ENCODE assay signal across 20 cellular contexts in genomic region chr22:49203863-49204598, GRCh38.
DNase-seq lines count a peak whose midpoint lies in the region; ATAC-seq and TF ChIP-seq lines count a peak whose summit lies in the region.
"Had no signal": no experiment of that assay in that cellular context is flagged by ENCODE, and none has a peak within 500 bp of the region (broad histone marks: within the 10 kb centered on the region; RNA-seq: fewer than 3 reads in every experiment).

No MANE protein-coding gene starts in this region.

- H3K36me3 ChIP-seq in heart right ventricle: no peaks in the 10 kb centered on the region

- peak; percentile 61 for DNase-seq in cardiac septum (ENCODE audit: low spot score)
- DNase-seq in heart right ventricle: no peak
- peak; percentile 40 for DNase-seq in coronary artery (ENCODE audit: low spot score)
- peak; percentile 64 for DNase-seq in osteocyte (ENCODE audit: extremely low spot score, unreplicated experiment)
- peak; percentile 37 for DNase-seq in ureter (ENCODE audit: low spot score)
- no peak for DNase-seq in NCI-H2196 treated with DMSO at 0.1 percent for 48 hours (lab: John Stamatoyannopoulos, UW; ENCODE audit: unreplicated experiment)
- no peak for DNase-seq in iPS-NIHi7 (ENCODE audit: extremely low spot score)
- DNase-seq: ACHN; activated CD4-positive, alpha-beta memory T cell treated with anti-CD3 and anti-CD28 coated beads for 36 hours; DMS53; effector CD4-positive, alpha-beta T cell; NCI-H1105 treated with DMSO at 0.1 percent for 48 hours; NCI-H1930; NCI-H526 treated with DMSO at 0.1 percent for 48 hours; SHP77 treated with DMSO at 0.1 percent for 48 hours; stimulated activated naive CD4-positive, alpha-beta T cell treated with Interleukin-2 at 50 U/mL for 16 hours; T-helper 9 cell had no signal

- no peak overlapping the region for H3K27ac Mint-ChIP-seq in osteocyte (ENCODE audit: unreplicated experiment)
- H3K27ac Mint-ChIP-seq: activated CD4-positive, alpha-beta memory T cell treated with anti-CD3 and anti-CD28 coated beads for 36 hours had no signal

- no peak overlapping the region for H3K4me3 Mint-ChIP-seq in osteocyte (ENCODE audit: unreplicated experiment)
- H3K4me3 Mint-ChIP-seq: activated CD4-positive, alpha-beta memory T cell treated with anti-CD3 and anti-CD28 coated beads for 36 hours had no signal

- no peak for ATAC-seq in heart right ventricle
- ATAC-seq: body of pancreas had no signal

- 84% methylated on average over 31 of the region's 31 CpGs for whole genome bisulfite sequencing in heart right ventricle, 2 donors

- no peak for TF ChIP-seq CTCF in heart right ventricle (IDR thresholded peaks at IDR 0.05)
- no peak for TF ChIP-seq CTCF in coronary artery (IDR thresholded peaks at IDR 0.05)
- no peak for TF ChIP-seq CTCF in osteocyte (IDR thresholded peaks at IDR 0.05)

- H3K9me3 ChIP-seq in heart right ventricle: no peaks in the 10 kb centered on the region
- H3K9me3 ChIP-seq: body of pancreas had no signal

- no peak overlapping the region for H3K27ac ChIP-seq in heart right ventricle
- no peak overlapping the region for H3K27ac ChIP-seq in coronary artery
- H3K27ac ChIP-seq: body of pancreas, epithelial cell of prostate had no signal

- H3K4me1 ChIP-seq in heart right ventricle: no peaks in the 10 kb centered on the region
- H3K4me1 ChIP-seq: body of pancreas had no signal

- H3K27me3 ChIP-seq in heart right ventricle: peaks cover 0 to 28% (median 8%) of the 10 kb centered on the region in 7 donors
- H3K27me3 ChIP-seq: body of pancreas had no signal

- no peaks in the 10 kb centered on the region for H3K27me3 Mint-ChIP-seq in osteocyte (ENCODE audit: unreplicated experiment)

- intact Hi-C loops in cardiac septum (cut with DNase I) (no loop called here), heart right ventricle (cut with DNase I) (no loop called here)

- no peaks in the 10 kb centered on the region for H3K4me1 Mint-ChIP-seq in osteocyte (ENCODE audit: unreplicated experiment)

- H3K9me3 Mint-ChIP-seq in osteocyte (ENCODE audit: unreplicated experiment): peaks cover 15% of the 10 kb centered on the region
- H3K9me3 Mint-ChIP-seq: activated CD4-positive, alpha-beta memory T cell treated with anti-CD3 and anti-CD28 coated beads for 36 hours had no signal

- H3K4me3 ChIP-seq in heart right ventricle (no peak overlapping the region), coronary artery (no peak overlapping the region)
- H3K4me3 ChIP-seq: body of pancreas, lung had no signal

- H3K36me3 Mint-ChIP-seq in osteocyte (ENCODE audit: unreplicated experiment): no peaks in the 10 kb centered on the region
- H3K36me3 Mint-ChIP-seq: activated CD4-positive, alpha-beta memory T cell treated with anti-CD3 and anti-CD28 coated beads for 36 hours had no signal

Comparison
In these comparisons a context has a peak if more than half of its experiments do, and no peak if none do; other contexts are left out.
1. DNase-seq: peak in cardiac septum (single experiment), coronary artery (single experiment), osteocyte (single experiment) and ureter (single experiment); none in heart right ventricle (0 of 2), NCI-H2196 treated with DMSO at 0.1 percent for 48 hours (single experiment) and iPS-NIHi7 (single experiment).